8 cellular contexts compared by ENCODE assay signal in the genomic region with DNA sequence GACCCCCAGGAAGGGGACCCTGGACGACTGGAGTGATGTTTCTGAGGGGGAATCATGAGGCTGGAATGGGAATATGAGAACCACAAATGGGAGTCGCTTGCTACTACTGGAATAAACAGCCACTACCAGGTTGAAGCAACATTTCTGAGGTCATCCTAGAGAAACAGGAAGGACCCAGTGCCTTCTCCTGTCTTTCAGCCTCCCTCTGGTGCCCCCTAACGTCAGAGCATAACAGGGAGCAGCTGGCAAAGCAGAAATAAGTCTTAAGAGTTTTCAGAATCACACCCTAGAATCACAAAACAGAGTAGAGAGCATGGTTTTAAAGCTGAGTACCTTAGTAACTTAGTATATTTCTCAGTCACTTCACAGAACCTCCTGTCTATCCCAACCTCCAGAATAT.
DNase-seq lines count a peak whose midpoint lies in the region; ATAC-seq, FAIRE-seq and TF ChIP-seq lines count a peak whose summit lies in the region.

No MANE protein-coding gene starts in this region.

- H2AFZ ChIP-seq in endothelial cell of umbilical vein (ENCODE audit: low read depth, low read length), result no peak overlapping the region

- POLR2A ChIA-PET in A673 (lab: Charles Lee; ENCODE audit: low non-redundant PET), result no interaction called here
- POLR2A ChIA-PET in endothelial cell of umbilical vein (lab: Charles Lee), result no interaction called here

- DNase-seq in A673 (ENCODE audit: low spot score) (peak; percentile 79), GM12865 (ENCODE audit: low read depth) (peak; percentile 60), NCI-H748 (lab: John Stamatoyannopoulos, UW; ENCODE audit: unreplicated experiment) (peak; percentile 21), endothelial cell of umbilical vein (ENCODE audit: low read depth, low spot score) (peak; percentile 6), uterus (no peak), Right ventricle myocardium superior (no peak)
- peak; percentile 24 for DNase-seq in stimulated activated CD8-positive, alpha-beta memory T cell treated with anti-CD3 and anti-CD28 coated beads, Interleukin-4, amount 100 ng/mL, for 48 hours

- H3K4me2 ChIP-seq in endothelial cell of umbilical vein (ENCODE audit: insufficient read depth, low read length), result no peak overlapping the region

- H3K27ac ChIP-seq in A673 (ENCODE audit: low read depth, low read length, poor library complexity, severe bottlenecking), result no peak overlapping the region
- H3K27ac ChIP-seq in endothelial cell of umbilical vein (ENCODE audit: insufficient read depth, low read depth, low read length), result no peak overlapping the region
- H3K27ac ChIP-seq in uterus, result no peak overlapping the region

- intact Hi-C loops in A673 (cut with micrococcal nuclease; ENCODE audit: unreplicated experiment) (loop anchor here (2.0 to 5.0 kb wide), 2 partner anchors 338 to 660 kb away; no protein-coding TSS in a partner anchor), endothelial cell of umbilical vein (cut with micrococcal nuclease) (loop anchor here (1.0 to 2.0 kb wide), 2 partner anchors 338 to 660 kb away; no protein-coding TSS in a partner anchor), uterus (cut with DNase I; ENCODE audit: low total_unique reads) (no loop called here), Right ventricle myocardium superior (cut with DNase I) (no loop called here)

- dilution Hi-C loops in endothelial cell of umbilical vein (cut with MboI; ENCODE audit: extremely low pct_ligation_motif_present, low sequenced_read_pairs), result no loop called here

- H3K4me1 ChIP-seq in A673 (ENCODE audit: insufficient read depth, low read length, poor library complexity, severe bottlenecking), result no peaks in the 10 kb centered on the region
- H3K4me1 ChIP-seq in endothelial cell of umbilical vein (ENCODE audit: control insufficient read depth, extremely low read depth, insufficient read depth, low read length), result no peaks in the 10 kb centered on the region
- H3K4me1 ChIP-seq in uterus, result no peaks in the 10 kb centered on the region

- no peak overlapping the region for H3K9ac ChIP-seq in endothelial cell of umbilical vein (replicated peaks; ENCODE audit: extremely low read depth, insufficient read depth, low read length)

- no peaks in the 10 kb centered on the region for H4K20me1 ChIP-seq in endothelial cell of umbilical vein (replicated peaks; ENCODE audit: control insufficient read depth, extremely low read depth, insufficient read depth, low read length)

- no peak overlapping the region for H3K4me3 ChIP-seq in A673 (ENCODE audit: low read depth, low read length, poor library complexity, severe bottlenecking)
- no peak overlapping the region for H3K4me3 ChIP-seq in GM12865 (ENCODE audit: low read depth, low read length)
- H3K4me3 ChIP-seq in endothelial cell of umbilical vein (replicated peaks in 1 of 3; ENCODE audit: insufficient read depth in 1 of 3, low read depth in 1 of 3, low read length in 3 of 3), result no peak overlapping the region
- H3K4me3 ChIP-seq in uterus, result no peak overlapping the region

- CTCF ChIA-PET in A673 (lab: Charles Lee) (interaction anchor here (0.7 kb wide), 1 partner anchor 218 kb away, joined by 3 read pairs; no protein-coding TSS in a partner anchor), endothelial cell of umbilical vein (lab: Charles Lee) (interaction anchor here (1.0 to 1.2 kb wide), 2 partner anchors 12 to 339 kb away, joined by 3 read pairs; no protein-coding TSS in a partner anchor)

- H3K27me3 ChIP-seq in A673 (replicated peaks; ENCODE audit: insufficient read depth, low read depth, low read length, poor library complexity), result no peaks in the 10 kb centered on the region
- peaks cover 0 to 4% of the 10 kb centered on the region in 2 experiments for H3K27me3 ChIP-seq in endothelial cell of umbilical vein (ENCODE audit: control insufficient read depth in 2 of 2, insufficient read depth in 2 of 2, low read length in 2 of 2)
- no peaks in the 10 kb centered on the region for H3K27me3 ChIP-seq in uterus

- no peaks in the 10 kb centered on the region for H3K9me1 ChIP-seq in endothelial cell of umbilical vein (replicated peaks; ENCODE audit: control insufficient read depth, extremely low read depth, insufficient read depth, low read length)

- ATAC-seq in HG02678 (IDR thresholded peaks at IDR 0.05; ENCODE audit: unreplicated experiment) (peak; percentile 64), Right ventricle myocardium superior (ENCODE audit: poor library complexity) (no peak)

- peak; percentile 78 for TF ChIP-seq CTCF in A673 (conservative IDR thresholded peaks at IDR 0.05; ENCODE audit: low read depth, low read length)
- peak; percentile 65 for TF ChIP-seq CTCF in GM12865 (IDR thresholded peaks at IDR 0.05; ENCODE audit: insufficient read depth, low read depth, low read length, missing control alignments)
- TF ChIP-seq CTCF in endothelial cell of umbilical vein (IDR thresholded peaks at IDR 0.05; ENCODE audit: extremely low read depth in 1 of 2, insufficient read depth in 1 of 2, low read depth in 1 of 2, low read length in 2 of 2), result peak; percentile 30 to 44
- no peak for TF ChIP-seq CTCF in uterus (IDR thresholded peaks at IDR 0.05)

- TF ChIP-seq POLR2A in endothelial cell of umbilical vein (IDR thresholded peaks at IDR 0.05; ENCODE audit: low read depth, low read length) (no peak), uterus (IDR thresholded peaks at IDR 0.05) (no peak)

- no peaks in the 10 kb centered on the region for H3K9me3 ChIP-seq in A673 (ENCODE audit: low read depth, low read length, poor library complexity, severe bottlenecking)
- no peaks in the 10 kb centered on the region for H3K9me3 ChIP-seq in endothelial cell of umbilical vein (replicated peaks; ENCODE audit: control insufficient read depth, insufficient read depth, low read length)
- H3K9me3 ChIP-seq in uterus, result no peaks in the 10 kb centered on the region

- BruUV-seq in A673 (replicated peaks; lab: Mats Ljungman, UMichigan) (no TSS peak), endothelial cell of umbilical vein (replicated peaks; lab: Mats Ljungman, UMichigan) (no TSS peak)

- no peak for FAIRE-seq in endothelial cell of umbilical vein (lab: Jason Lieb, UNC)

- no peaks in the 10 kb centered on the region for H3K79me2 ChIP-seq in endothelial cell of umbilical vein (ENCODE audit: control insufficient read depth, insufficient read depth, low read length)

- no peaks in the 10 kb centered on the region for H3K36me3 ChIP-seq in A673 (ENCODE audit: insufficient read depth, low read length, poor library complexity, severe bottlenecking)
- H3K36me3 ChIP-seq in endothelial cell of umbilical vein (ENCODE audit: control insufficient read depth in 2 of 2, extremely low read depth in 1 of 2, insufficient read depth in 2 of 2, low read length in 2 of 2), result no peaks in the 10 kb centered on the region
- H3K36me3 ChIP-seq in uterus, result no peaks in the 10 kb centered on the region

TF ChIP-seq in endothelial cell of umbilical vein, 7 proteins besides CTCF, POLR2A, EP300 and RAD21:
- TF ChIP-seq EZH2 (IDR thresholded peaks at IDR 0.05; ENCODE audit: borderline replicate concordance, low read depth, low read length, severe bottlenecking) (no peak), POLR2AphosphoS5 (IDR thresholded peaks at IDR 0.05; ENCODE audit: insufficient read depth, low read depth, low read length) (no peak), JUN (IDR thresholded peaks at IDR 0.05; ENCODE audit: borderline replicate concordance, insufficient read depth, insufficient read length, low read depth) (no peak), MYC (IDR thresholded peaks at IDR 0.05; ENCODE audit: low read depth, low read length) (no peak), FOS (IDR thresholded peaks at IDR 0.05; ENCODE audit: borderline replicate concordance, insufficient read depth, low read length) (no peak), GATA2 (IDR thresholded peaks at IDR 0.05; ENCODE audit: insufficient read depth, insufficient read length, low read depth, low read length) (no peak)
- TF ChIP-seq, protein P1, sequence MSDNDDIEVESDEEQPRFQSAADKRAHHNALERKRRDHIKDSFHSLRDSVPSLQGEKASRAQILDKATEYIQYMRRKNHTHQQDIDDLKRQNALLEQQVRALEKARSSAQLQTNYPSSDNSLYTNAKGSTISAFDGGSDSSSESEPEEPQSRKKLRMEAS (IDR thresholded peaks at IDR 0.05; ENCODE audit: insufficient read depth, insufficient read length), result no peak

Comparison
In these comparisons a context has a peak if more than half of its experiments do, and no peak if none do; other contexts are left out.
1. DNase-seq: peak in A673 (single experiment), GM12865 (single experiment), NCI-H748 (single experiment), endothelial cell of umbilical vein (single experiment) and stimulated activated CD8-positive, alpha-beta memory T cell treated with anti-CD3 and anti-CD28 coated beads, Interleukin-4, amount 100 ng/mL, for 48 hours (single experiment); none in uterus (0 of 2) and Right ventricle myocardium superior (single experiment).
2. CTCF ChIP-seq: peak in A673 (single experiment), GM12865 (single experiment) and endothelial cell of umbilical vein (2 of 2); none in uterus (0 of 4).
3. intact Hi-C loops: an anchor here in A673 (2.0 to 5.0 kb wide) and endothelial cell of umbilical vein (1.0 to 2.0 kb wide); none called in uterus and Right ventricle myocardium superior.